In genomic region chr18:53148056-53148574, GRCh38 we compare ENCODE assay signal across 18 cellular contexts.
DNase-seq lines count a peak whose midpoint lies in the region; TF ChIP-seq lines count a peak whose summit lies in the region.
"Had no signal": no experiment of that assay in that cellular context is flagged by ENCODE, and none has a peak within 500 bp of the region (broad histone marks: within the 10 kb centered on the region; RNA-seq: fewer than 3 reads in every experiment).

No MANE protein-coding gene starts in this region.

- H3K27me3 Mint-ChIP-seq in glutamatergic neuron (ENCODE audit: unreplicated experiment) = peaks cover 5% of the 10 kb centered on the region
- H3K27me3 Mint-ChIP-seq in activated CD4-positive, alpha-beta T cell treated with anti-CD3 and anti-CD28 coated beads, Interleukin-2, amount 10 ng/mL, durations not matched to agents 7 days and 5 days = no peaks in the 10 kb centered on the region
- H3K27me3 Mint-ChIP-seq: B cell, IgD-negative memory B cell had no signal

- peaks cover 3% of the 10 kb centered on the region for H3K9me3 Mint-ChIP-seq in glutamatergic neuron (ENCODE audit: unreplicated experiment)
- H3K9me3 Mint-ChIP-seq in activated CD4-positive, alpha-beta T cell treated with anti-CD3 and anti-CD28 coated beads, Interleukin-2, amount 10 ng/mL, durations not matched to agents 7 days and 5 days = peaks cover 3% of the 10 kb centered on the region

- H3K4me1 Mint-ChIP-seq in glutamatergic neuron (ENCODE audit: low read depth, unreplicated experiment) = peaks cover 30% of the 10 kb centered on the region
- H3K4me1 Mint-ChIP-seq in activated CD4-positive, alpha-beta T cell treated with anti-CD3 and anti-CD28 coated beads, Interleukin-2, amount 10 ng/mL, durations not matched to agents 7 days and 5 days = no peaks in the 10 kb centered on the region
- H3K4me1 Mint-ChIP-seq: B cell, IgD-negative memory B cell had no signal

- POLR2A ChIA-PET in activated CD4-positive, alpha-beta T cell treated with anti-CD3 and anti-CD28 coated beads, Interleukin-2, amount 10 ng/mL, durations not matched to agents 7 days and 5 days (lab: Charles Lee) = no interaction called here

- H3K4me3 ChIP-seq in foreskin fibroblast (ENCODE audit: low read depth in 1 of 2, low read length in 2 of 2) = no peak overlapping the region

- DNase-seq in NCI-H2171 (lab: John Stamatoyannopoulos, UW) (peak; percentile 95), NCI-H69 (lab: John Stamatoyannopoulos, UW) (peak; percentile 25), glutamatergic neuron (peak; percentile 38), NCI-H1930 (lab: John Stamatoyannopoulos, UW) (no peak), NAMALWA (ENCODE audit: low spot score) (no peak), foreskin fibroblast (no peak)
- no peak for DNase-seq in activated CD4-positive, alpha-beta T cell treated with anti-CD3 and anti-CD28 coated beads, Interleukin-2, amount 10 ng/mL, durations not matched to agents 7 days and 5 days
- DNase-seq: Calu3; MM.1S; NCI-H1048; NCI-H187; NCI-H748 treated with DMSO at 0.1 percent for 48 hours; NK-92 treated with Interleukin-12 subunit alpha and Interleukin-12 subunit beta, amount 100 ng/mL, for 24 hours; PC-3; SK-N-SH; SW 1271 had no signal

- TF ChIP-seq CTCF in glutamatergic neuron (IDR thresholded peaks at IDR 0.05; ENCODE audit: partially characterized antibody, unreplicated experiment) (no peak), foreskin fibroblast (IDR thresholded peaks at IDR 0.05; ENCODE audit: low read depth, low read length) (no peak)

- peak overlapping the region; percentile 8 for H3K4me3 Mint-ChIP-seq in glutamatergic neuron (ENCODE audit: unreplicated experiment)
- H3K4me3 Mint-ChIP-seq in activated CD4-positive, alpha-beta T cell treated with anti-CD3 and anti-CD28 coated beads, Interleukin-2, amount 10 ng/mL, durations not matched to agents 7 days and 5 days = no peak overlapping the region
- H3K4me3 Mint-ChIP-seq: B cell, IgD-negative memory B cell had no signal

- H3K27ac Mint-ChIP-seq in glutamatergic neuron (ENCODE audit: unreplicated experiment) = peak overlapping the region; percentile 66
- no peak overlapping the region for H3K27ac Mint-ChIP-seq in activated CD4-positive, alpha-beta T cell treated with anti-CD3 and anti-CD28 coated beads, Interleukin-2, amount 10 ng/mL, durations not matched to agents 7 days and 5 days
- H3K27ac Mint-ChIP-seq: B cell, IgD-negative memory B cell had no signal

- H3K36me3 Mint-ChIP-seq in glutamatergic neuron (ENCODE audit: unreplicated experiment) = no peaks in the 10 kb centered on the region
- H3K36me3 Mint-ChIP-seq in activated CD4-positive, alpha-beta T cell treated with anti-CD3 and anti-CD28 coated beads, Interleukin-2, amount 10 ng/mL, durations not matched to agents 7 days and 5 days (ENCODE audit: low read depth) = no peaks in the 10 kb centered on the region

- CTCF ChIA-PET in activated CD4-positive, alpha-beta T cell treated with anti-CD3 and anti-CD28 coated beads, Interleukin-2, amount 10 ng/mL, durations not matched to agents 7 days and 5 days (lab: Charles Lee) = no interaction called here

Comparison
In these comparisons a context has a peak if more than half of its experiments do, and no peak if none do; other contexts are left out.
1. DNase-seq: peak in NCI-H2171 (single experiment), NCI-H69 (single experiment) and glutamatergic neuron (single experiment); none in NCI-H1930 (0 of 2), activated CD4-positive, alpha-beta T cell treated with anti-CD3 and anti-CD28 coated beads, Interleukin-2, amount 10 ng/mL, durations not matched to agents 7 days and 5 days (single experiment), NAMALWA (single experiment) and foreskin fibroblast (0 of 2).